In the genomic region with DNA sequence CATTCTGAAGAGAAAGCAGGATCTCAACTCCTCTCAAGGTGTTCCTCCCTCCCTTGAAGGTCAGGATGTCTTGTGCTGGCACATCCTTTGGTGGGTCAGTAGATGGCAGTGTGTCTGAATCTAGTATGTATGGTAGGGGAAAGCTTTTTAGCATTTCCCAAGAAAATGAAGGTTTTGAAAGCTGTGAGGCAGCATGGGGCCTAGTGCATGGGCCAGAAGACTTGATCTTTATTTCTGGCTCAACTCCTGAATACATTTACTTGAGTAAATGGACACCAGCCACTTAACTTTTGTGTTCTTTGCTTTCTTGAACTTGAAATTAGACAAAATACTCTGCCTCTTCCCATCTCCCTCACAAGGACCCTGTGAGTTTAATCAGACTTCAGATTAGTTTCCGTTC, we compare ENCODE assay signal across 8 cellular contexts.
DNase-seq lines count a peak whose midpoint lies in the region; ATAC-seq, FAIRE-seq and TF ChIP-seq lines count a peak whose summit lies in the region.

No MANE protein-coding gene starts in this region.

- ATAC-seq in GM21576 (IDR thresholded peaks at IDR 0.05; ENCODE audit: unreplicated experiment): peak; percentile 91

- peak; percentile 96 for FAIRE-seq in HTR-8/SVneo (lab: Jason Lieb, UNC)

- TF ChIP-seq CTCF in brain (conservative IDR thresholded peaks at IDR 0.05): peak; percentile 60 to 72

- peak overlapping the region in 1 of 5 experiments; percentile 40 for H3K4me3 Mint-ChIP-seq in brain

- H3K27ac Mint-ChIP-seq in brain: peak overlapping the region; percentile 0 to 39 (median 27)

- H3K36me3 Mint-ChIP-seq in brain: no peaks in the 10 kb centered on the region

- H3K27me3 Mint-ChIP-seq in brain: no peaks in the 10 kb centered on the region

- peaks cover 0 to 7% (median 0%) of the 10 kb centered on the region in 5 experiments for H3K9me3 Mint-ChIP-seq in brain

- DNase-seq in GM04504 (ENCODE audit: low read depth): peak; percentile 18
- peak; percentile 53 for DNase-seq in HTR-8/SVneo (ENCODE audit: insufficient read length, low spot score)
- DNase-seq in SKM-1 treated with dmso at 0.1 percent for 144 hours (lab: John Stamatoyannopoulos, UW; ENCODE audit: unreplicated experiment): peak; percentile 35
- DNase-seq in inferior parietal cortex (ENCODE audit: extremely low spot score): peak; percentile 72
- DNase-seq in stimulated activated CD4-positive, alpha-beta T cell treated with anti-CD3 and anti-CD28 coated beads, Interleukin-15, amount 100 ng/mL, for 24 hours: peak; percentile 35
- no peak for DNase-seq in NCI-H526 treated with DMSO at 0.1 percent for 48 hours (lab: John Stamatoyannopoulos, UW)

- peaks cover 15% of the 10 kb centered on the region for H3K4me1 Mint-ChIP-seq in brain
